Comparison of ENCODE assay signal across 8 cellular contexts in genomic region chr6:31619805-31620585, GRCh38. TPM values are rescaled to one million over a fixed set of nuclear protein-coding genes. Genes with fewer than 3 reads are reported as not detected.
A peak's percentile ranks its signal among the peaks of the same experiment; 100 is the strongest.
DNase-seq lines count a peak whose midpoint lies in the region; ATAC-seq, FAIRE-seq and TF ChIP-seq lines count a peak whose summit lies in the region.

No MANE protein-coding gene starts in this region.

- H4K20me1 ChIP-seq in HepG2 (ENCODE audit: insufficient read depth, low read length), result peaks cover 8% of the 10 kb centered on the region; the same call in 1 of the 2 replicates

- H3K4me3 ChIP-seq in CD4-positive, CD25-positive, alpha-beta regulatory T cell (ENCODE audit: low read depth, low read length), result peak overlapping the region; percentile 84
- H3K4me3 ChIP-seq in HepG2 (replicated peaks in 1 of 3; ENCODE audit: insufficient read depth in 1 of 3, low read depth in 2 of 3, low read length in 3 of 3), result peak overlapping the region; percentile 63 to 92 (median 75)

- no peak; a peak in 1 of 4 replicates for TF ChIP-seq EP300 in HepG2 (IDR thresholded peaks at IDR 0.05; ENCODE audit: low read depth in 2 of 2, low read length in 2 of 2)
- TF ChIP-seq EP300 in HepG2 (CRISPR knock-in tag; IDR thresholded peaks at IDR 0.05; ENCODE audit: borderline replicate concordance), result peak; percentile 57; the same call in 1 of the 2 replicates

- no peak overlapping the region for H2AFZ ChIP-seq in HepG2 (ENCODE audit: low read length)

- no peaks in the 10 kb centered on the region for H3K9me3 ChIP-seq in CD4-positive, CD25-positive, alpha-beta regulatory T cell (ENCODE audit: control insufficient read depth in 2 of 2, low read length in 2 of 2)
- H3K9me3 ChIP-seq in HepG2 (ENCODE audit: low read length), result no peaks in the 10 kb centered on the region

- peak overlapping the region; percentile 93 for H3K9ac ChIP-seq in HepG2 (ENCODE audit: insufficient read depth, low read depth, low read length)

- peaks cover 11 to 56% (median 26%) of the 10 kb centered on the region in 4 donors for H3K4me1 Mint-ChIP-seq in CD4-positive, CD25-positive, alpha-beta regulatory T cell

- 1% methylated on average over 50 of the region's 50 CpGs for WGBS in HepG2 (ENCODE audit: low lambda C conversion rate)

- peak; percentile 93 to 100 (median 94) for DNase-seq in CD4-positive, CD25-positive, alpha-beta regulatory T cell
- DNase-seq in NCI-H774 (lab: John Stamatoyannopoulos, UW), result peak; percentile 98
- peak; percentile 99 for DNase-seq in activated CD4-positive, alpha-beta T cell treated with anti-CD3 and anti-CD28 coated beads, Interleukin-2, amount 50 U/mL, for 48 hours
- peak; percentile 97 to 100 for DNase-seq in dermis microvascular lymphatic vessel endothelial cell (ENCODE audit: low read depth in 2 of 2)
- peak; percentile 99 for DNase-seq in HepG2 (ENCODE audit: low spot score)
- DNase-seq in stimulated activated CD4-positive, alpha-beta T cell treated with anti-CD3 and anti-CD28 coated beads, Interleukin-2, amount 100 ng/mL, for 48 hours, result peak; percentile 93 to 94

- in situ Hi-C loops in HepG2 (cut with HindIII; ENCODE audit: extremely low pct_ligation_motif_present, low pct_unique_long_range_greater_than_20kb), result no loop called here

- CTCF ChIA-PET in HepG2 (lab: Yijun Ruan, JAX; ENCODE audit: low intra/inter-chr PET ratio, low total read pairs), result no interaction called here

- peaks cover 26% of the 10 kb centered on the region for H3K4me1 ChIP-seq in CD4-positive, CD25-positive, alpha-beta regulatory T cell (ENCODE audit: control insufficient read depth, insufficient read depth, low read length, poor library complexity, severe bottlenecking)
- peaks cover 36% of the 10 kb centered on the region for H3K4me1 ChIP-seq in HepG2 (ENCODE audit: insufficient read depth, low read length)

- H3K4me2 ChIP-seq in HepG2 (ENCODE audit: low read depth, low read length), result peak overlapping the region; percentile 94

- H3K27me3 ChIP-seq in CD4-positive, CD25-positive, alpha-beta regulatory T cell (ENCODE audit: control insufficient read depth, insufficient read depth, low read length), result no peaks in the 10 kb centered on the region
- H3K27me3 ChIP-seq in HepG2 (ENCODE audit: control insufficient read depth in 1 of 2, insufficient read depth in 2 of 2, low read length in 2 of 2), result no peaks in the 10 kb centered on the region; a peak in 1 of 5 replicates

- peak; percentile 80 for FAIRE-seq in HepG2 (lab: Jason Lieb, UNC)

- peaks cover 16% of the 10 kb centered on the region for H3K36me3 Mint-ChIP-seq in CD4-positive, CD25-positive, alpha-beta regulatory T cell

- no peak for TF ChIP-seq CTCF in HepG2 (CRISPR knock-in tag; IDR thresholded peaks at IDR 0.05)

- TSS peak; percentile 99 for BruUV-seq in HepG2 (replicated peaks; lab: Mats Ljungman, UMichigan)

- H3K27me3 Mint-ChIP-seq in CD4-positive, CD25-positive, alpha-beta regulatory T cell, result no peaks in the 10 kb centered on the region

- TF ChIP-seq POLR2A in HepG2 (IDR thresholded peaks at IDR 0.05; ENCODE audit: insufficient read depth in 1 of 2, low read depth in 2 of 2, low read length in 2 of 2), result peak; percentile 81 to 85

- peaks cover 37% of the 10 kb centered on the region for H3K79me2 ChIP-seq in HepG2 (ENCODE audit: insufficient read depth, low read length)

- H3K9me3 Mint-ChIP-seq in CD4-positive, CD25-positive, alpha-beta regulatory T cell, result no peaks in the 10 kb centered on the region

- peak overlapping the region; percentile 85 to 97 (median 96) for H3K4me3 Mint-ChIP-seq in CD4-positive, CD25-positive, alpha-beta regulatory T cell

- intact Hi-C loops in HepG2 (cut with micrococcal nuclease; ENCODE audit: unreplicated experiment), result loop anchor here (1.0 to 5.0 kb wide), 2 partner anchors 32 to 47 kb away; partner anchors contain the start of genes BAG6, CSNK2B and LY6G5B

- POLR2A ChIA-PET in HepG2 (lab: Yijun Ruan, JAX), result interaction anchor here (0.6 to 4.8 kb wide), 13 partner anchors 9 to 339 kb away, joined by 3 to 78 read pairs (median 4); partner anchors contain the start of genes ABHD16A, APOM, BAG6 and CSNK2B

- TF ChIP-seq RAD21 in HepG2 (CRISPR knock-in tag; IDR thresholded peaks at IDR 0.05), result peak; percentile 34; the same call in 1 of the 2 replicates

- H3K27ac Mint-ChIP-seq in CD4-positive, CD25-positive, alpha-beta regulatory T cell, result peak overlapping the region; percentile 96 to 98 (median 96)

- H3K36me3 ChIP-seq in CD4-positive, CD25-positive, alpha-beta regulatory T cell (ENCODE audit: control insufficient read depth, insufficient read depth, low read length), result peaks cover 21% of the 10 kb centered on the region
- peaks cover 16 to 25% of the 10 kb centered on the region in 2 experiments for H3K36me3 ChIP-seq in HepG2 (replicated peaks in 1 of 2; ENCODE audit: control insufficient read depth in 1 of 2, insufficient read depth in 2 of 2, low read length in 2 of 2)

- peak; percentile 80 to 87 for ATAC-seq in CD4-positive, CD25-positive, alpha-beta regulatory T cell (ENCODE audit: low read depth in 2 of 2)
- ATAC-seq in GM19438 (IDR thresholded peaks at IDR 0.05; ENCODE audit: low read depth, unreplicated experiment) (peak; percentile 81), HG03571 (IDR thresholded peaks at IDR 0.05; ENCODE audit: unreplicated experiment) (peak; percentile 72), HepG2 (peak; percentile 90)

- H3K27ac ChIP-seq in CD4-positive, CD25-positive, alpha-beta regulatory T cell (ENCODE audit: insufficient read depth, low read length, poor library complexity, severe bottlenecking), result peak overlapping the region; percentile 98
- peak overlapping the region; percentile 98 for H3K27ac ChIP-seq in HepG2 (ENCODE audit: extremely low read length, insufficient read depth, low read length)

RNA-seq across cellular contexts. Expression of gene PRRC2A, which starts 0.5 kb away (rescaled TPM):
- total RNA-seq in CD4-positive, CD25-positive, alpha-beta regulatory T cell, result 214 TPM
- polyA plus RNA-seq in CD4-positive, CD25-positive, alpha-beta regulatory T cell, result 1 to 10 TPM; 2.8 to 5.0 (median 3.2) TPM
- 19.8 and 35.0 TPM in 2 replicates for total RNA-seq in dermis microvascular lymphatic vessel endothelial cell
- 37.2 and 38.9 TPM in 2 replicates for total RNA-seq in HepG2 (2016; rRNA removed; fragmentation: Illumina TruSeq; extraction: Trizol)
- total RNA-seq in HepG2 (2016; cell fraction: cytosol; rRNA removed; fragmentation: Illumina TruSeq; extraction: Trizol; ENCODE audit: low read depth), result 32.5 and 32.7 TPM in 2 replicates
- total RNA-seq in HepG2 (2016; cell fraction: insoluble cytoplasmic fraction; rRNA removed; fragmentation: Illumina TruSeq; extraction: Trizol), result 32.8 and 40.6 TPM in 2 replicates
- total RNA-seq in HepG2 (2016; cell fraction: membrane; rRNA removed; fragmentation: Illumina TruSeq; extraction: Trizol), result 32.8 and 40.2 TPM in 2 replicates
- total RNA-seq in HepG2 (2016; cell fraction: nucleus; rRNA removed; fragmentation: Illumina TruSeq; extraction: Trizol), result 58.3 and 69.5 TPM in 2 replicates
- polyA plus RNA-seq in HepG2 (2011; rRNA removed), result 47.4 and 60.5 TPM in 2 replicates
- 21.8 and 30.2 TPM in 2 replicates for polyA plus RNA-seq in HepG2 (2011; cell fraction: cytosol; rRNA removed)
- polyA plus RNA-seq in HepG2 (2011; cell fraction: nucleus; rRNA removed), result 235 and 263 TPM in 2 replicates
- polyA plus RNA-seq in HepG2 (2012), result 80.6 and 104 TPM in 2 replicates
- 12.1 and 13.9 TPM in 2 replicates for polyA plus RNA-seq in HepG2 (2016; cell fraction: cytosol; fragmentation: Illumina TruSeq; extraction: Trizol; ENCODE audit: low read depth)
- polyA plus RNA-seq in HepG2 (2016; cell fraction: insoluble cytoplasmic fraction; fragmentation: Illumina TruSeq; extraction: Trizol; ENCODE audit: low read depth), result 59.6 and 89.4 TPM in 2 replicates
- 26.0 and 31.8 TPM in 2 replicates for polyA plus RNA-seq in HepG2 (2016; cell fraction: membrane; fragmentation: Illumina TruSeq; extraction: Trizol; ENCODE audit: low read depth)
- polyA plus RNA-seq in HepG2 (2016; cell fraction: nucleus; fragmentation: Illumina TruSeq; extraction: Trizol; ENCODE audit: insufficient read depth, low read depth), result 182 and 188 TPM in 2 replicates
- polyA minus RNA-seq in HepG2 (2011; rRNA and poly(A)+ RNA removed; ENCODE audit: low replicate concordance), result 50.3 and 66.9 TPM in 2 replicates
- 51.5 and 53.4 TPM in 2 replicates for polyA minus RNA-seq in HepG2 (2011; cell fraction: cytosol; rRNA and poly(A)+ RNA removed)
- 120 and 136 TPM in 2 replicates for polyA minus RNA-seq in HepG2 (2011; cell fraction: nucleus; rRNA and poly(A)+ RNA removed)

RNA-seq across cellular contexts. Expression of gene AIF1, which starts 5.0 kb away (rescaled TPM):
- 9.9 TPM for total RNA-seq in CD4-positive, CD25-positive, alpha-beta regulatory T cell
- polyA plus RNA-seq in CD4-positive, CD25-positive, alpha-beta regulatory T cell, result 10 to 100 TPM in 3 of 4 donors, 1 to 10 TPM in 1; 6.5 to 38.8 (median 19.3) TPM
- total RNA-seq in dermis microvascular lymphatic vessel endothelial cell (0.13 TPM in 2 replicates), HepG2 (2016; rRNA removed; fragmentation: Illumina TruSeq; extraction: Trizol) (not detected in 2 replicates)
- total RNA-seq in HepG2 (2016; cell fraction: cytosol; rRNA removed; fragmentation: Illumina TruSeq; extraction: Trizol; ENCODE audit: low read depth), result 0.62 and 0.91 TPM in 2 replicates
- total RNA-seq in HepG2 (2016; cell fraction: insoluble cytoplasmic fraction; rRNA removed; fragmentation: Illumina TruSeq; extraction: Trizol), result not detected in 2 replicates
- 0.48 TPM in 1 of 2 replicates, not detected in the other for total RNA-seq in HepG2 (2016; cell fraction: membrane; rRNA removed; fragmentation: Illumina TruSeq; extraction: Trizol)
- total RNA-seq in HepG2 (2016; cell fraction: nucleus; rRNA removed; fragmentation: Illumina TruSeq; extraction: Trizol), result not detected in 2 replicates
- polyA plus RNA-seq in HepG2 (2011; rRNA removed), result 1.4 and 1.5 TPM in 2 replicates
- polyA plus RNA-seq in HepG2 (2011; cell fraction: cytosol; rRNA removed), result 0.44 and 1.3 TPM in 2 replicates
- polyA plus RNA-seq in HepG2 (2011; cell fraction: nucleus; rRNA removed), result 0.72 and 1.6 TPM in 2 replicates
- polyA plus RNA-seq in HepG2 (2012), result 1.6 and 7.5 TPM in 2 replicates
- 0.98 and 1.2 TPM in 2 replicates for polyA plus RNA-seq in HepG2 (2016; cell fraction: cytosol; fragmentation: Illumina TruSeq; extraction: Trizol; ENCODE audit: low read depth)
- polyA plus RNA-seq in HepG2 (2016; cell fraction: insoluble cytoplasmic fraction; fragmentation: Illumina TruSeq; extraction: Trizol; ENCODE audit: low read depth), result 0.60 and 0.98 TPM in 2 replicates
- polyA plus RNA-seq in HepG2 (2016; cell fraction: membrane; fragmentation: Illumina TruSeq; extraction: Trizol; ENCODE audit: low read depth), result 0.76 and 1.2 TPM in 2 replicates
- polyA plus RNA-seq in HepG2 (2016; cell fraction: nucleus; fragmentation: Illumina TruSeq; extraction: Trizol; ENCODE audit: insufficient read depth, low read depth), result 1.3 TPM in 1 of 2 replicates, not detected in the other
- not detected in 2 replicates for polyA minus RNA-seq in HepG2 (2011; rRNA and poly(A)+ RNA removed; ENCODE audit: low replicate concordance)
- not detected in 2 replicates for polyA minus RNA-seq in HepG2 (2011; cell fraction: cytosol; rRNA and poly(A)+ RNA removed)
- 0.75 TPM in 1 of 2 replicates, not detected in the other for polyA minus RNA-seq in HepG2 (2011; cell fraction: nucleus; rRNA and poly(A)+ RNA removed)

RNA-seq across cellular contexts. Expression of gene NCR3, which starts 27.2 kb away (rescaled TPM):
- total RNA-seq in CD4-positive, CD25-positive, alpha-beta regulatory T cell, result 8.6 TPM
- polyA plus RNA-seq in CD4-positive, CD25-positive, alpha-beta regulatory T cell, result 10 to 100 TPM; 30.8 to 86.6 (median 39.2) TPM
- not detected in 2 replicates for total RNA-seq in dermis microvascular lymphatic vessel endothelial cell
- not detected in 2 replicates for total RNA-seq in HepG2 (2016; rRNA removed; fragmentation: Illumina TruSeq; extraction: Trizol)
- total RNA-seq in HepG2 (2016; cell fraction: cytosol; rRNA removed; fragmentation: Illumina TruSeq; extraction: Trizol; ENCODE audit: low read depth), result not detected in 2 replicates
- total RNA-seq in HepG2 (2016; cell fraction: insoluble cytoplasmic fraction; rRNA removed; fragmentation: Illumina TruSeq; extraction: Trizol), result not detected in 2 replicates
- total RNA-seq in HepG2 (2016; cell fraction: membrane; rRNA removed; fragmentation: Illumina TruSeq; extraction: Trizol), result not detected in 2 replicates
- total RNA-seq in HepG2 (2016; cell fraction: nucleus; rRNA removed; fragmentation: Illumina TruSeq; extraction: Trizol), result not detected in 2 replicates
- polyA plus RNA-seq in HepG2 (2011; rRNA removed), result not detected in 2 replicates
- not detected in 2 replicates for polyA plus RNA-seq in HepG2 (2011; cell fraction: cytosol; rRNA removed)
- not detected in 2 replicates for polyA plus RNA-seq in HepG2 (2011; cell fraction: nucleus; rRNA removed)
- not detected in 2 replicates for polyA plus RNA-seq in HepG2 (2012)
- not detected in 2 replicates for polyA plus RNA-seq in HepG2 (2016; cell fraction: cytosol; fragmentation: Illumina TruSeq; extraction: Trizol; ENCODE audit: low read depth)
- not detected in 2 replicates for polyA plus RNA-seq in HepG2 (2016; cell fraction: insoluble cytoplasmic fraction; fragmentation: Illumina TruSeq; extraction: Trizol; ENCODE audit: low read depth)
- polyA plus RNA-seq in HepG2 (2016; cell fraction: membrane; fragmentation: Illumina TruSeq; extraction: Trizol; ENCODE audit: low read depth), result not detected in 2 replicates
- not detected in 2 replicates for polyA plus RNA-seq in HepG2 (2016; cell fraction: nucleus; fragmentation: Illumina TruSeq; extraction: Trizol; ENCODE audit: insufficient read depth, low read depth)
- not detected in 2 replicates for polyA minus RNA-seq in HepG2 (2011; rRNA and poly(A)+ RNA removed; ENCODE audit: low replicate concordance)
- polyA minus RNA-seq in HepG2 (2011; cell fraction: cytosol; rRNA and poly(A)+ RNA removed), result not detected in 2 replicates
- polyA minus RNA-seq in HepG2 (2011; cell fraction: nucleus; rRNA and poly(A)+ RNA removed), result not detected in 2 replicates

RNA-seq across cellular contexts. Expression of gene BAG6, which starts 32.5 kb away (rescaled TPM):
- 213 TPM for total RNA-seq in CD4-positive, CD25-positive, alpha-beta regulatory T cell
- polyA plus RNA-seq in CD4-positive, CD25-positive, alpha-beta regulatory T cell, result 10 to 100 TPM; 13.5 to 19.7 (median 18.0) TPM
- total RNA-seq in dermis microvascular lymphatic vessel endothelial cell (86.7 and 158 TPM in 2 replicates), HepG2 (2016; rRNA removed; fragmentation: Illumina TruSeq; extraction: Trizol) (169 and 190 TPM in 2 replicates)
- total RNA-seq in HepG2 (2016; cell fraction: cytosol; rRNA removed; fragmentation: Illumina TruSeq; extraction: Trizol; ENCODE audit: low read depth), result 84.0 and 88.6 TPM in 2 replicates
- total RNA-seq in HepG2 (2016; cell fraction: insoluble cytoplasmic fraction; rRNA removed; fragmentation: Illumina TruSeq; extraction: Trizol), result 156 and 178 TPM in 2 replicates
- 178 and 181 TPM in 2 replicates for total RNA-seq in HepG2 (2016; cell fraction: membrane; rRNA removed; fragmentation: Illumina TruSeq; extraction: Trizol)
- 152 and 174 TPM in 2 replicates for total RNA-seq in HepG2 (2016; cell fraction: nucleus; rRNA removed; fragmentation: Illumina TruSeq; extraction: Trizol)
- 157 and 184 TPM in 2 replicates for polyA plus RNA-seq in HepG2 (2011; rRNA removed)
- polyA plus RNA-seq in HepG2 (2011; cell fraction: cytosol; rRNA removed), result 112 and 150 TPM in 2 replicates
- polyA plus RNA-seq in HepG2 (2011; cell fraction: nucleus; rRNA removed), result 529 and 638 TPM in 2 replicates
- 358 and 398 TPM in 2 replicates for polyA plus RNA-seq in HepG2 (2012)
- polyA plus RNA-seq in HepG2 (2016; cell fraction: cytosol; fragmentation: Illumina TruSeq; extraction: Trizol; ENCODE audit: low read depth), result 78.8 and 95.7 TPM in 2 replicates
- polyA plus RNA-seq in HepG2 (2016; cell fraction: insoluble cytoplasmic fraction; fragmentation: Illumina TruSeq; extraction: Trizol; ENCODE audit: low read depth), result 186 and 257 TPM in 2 replicates
- polyA plus RNA-seq in HepG2 (2016; cell fraction: membrane; fragmentation: Illumina TruSeq; extraction: Trizol; ENCODE audit: low read depth), result 151 and 180 TPM in 2 replicates
- polyA plus RNA-seq in HepG2 (2016; cell fraction: nucleus; fragmentation: Illumina TruSeq; extraction: Trizol; ENCODE audit: insufficient read depth, low read depth), result 346 and 353 TPM in 2 replicates
- polyA minus RNA-seq in HepG2 (2011; rRNA and poly(A)+ RNA removed; ENCODE audit: low replicate concordance), result 102 and 309 TPM in 2 replicates
- polyA minus RNA-seq in HepG2 (2011; cell fraction: cytosol; rRNA and poly(A)+ RNA removed), result 190 and 207 TPM in 2 replicates
- polyA minus RNA-seq in HepG2 (2011; cell fraction: nucleus; rRNA and poly(A)+ RNA removed), result 142 and 160 TPM in 2 replicates

RNA-seq across cellular contexts. Expression of gene LST1, which starts 33.9 kb away (rescaled TPM):
- total RNA-seq in CD4-positive, CD25-positive, alpha-beta regulatory T cell, result 12.9 TPM
- 10 to 100 TPM in 1 of 4 donors, 1 to 10 TPM in 3; 8.0 to 10.9 (median 8.7) TPM for polyA plus RNA-seq in CD4-positive, CD25-positive, alpha-beta regulatory T cell
- total RNA-seq in dermis microvascular lymphatic vessel endothelial cell (0.51 TPM in 1 of 2 replicates, not detected in the other), HepG2 (2016; rRNA removed; fragmentation: Illumina TruSeq; extraction: Trizol) (not detected in 2 replicates)
- not detected in 2 replicates for total RNA-seq in HepG2 (2016; cell fraction: cytosol; rRNA removed; fragmentation: Illumina TruSeq; extraction: Trizol; ENCODE audit: low read depth)
- not detected in 2 replicates for total RNA-seq in HepG2 (2016; cell fraction: insoluble cytoplasmic fraction; rRNA removed; fragmentation: Illumina TruSeq; extraction: Trizol)
- not detected in 2 replicates for total RNA-seq in HepG2 (2016; cell fraction: membrane; rRNA removed; fragmentation: Illumina TruSeq; extraction: Trizol)
- total RNA-seq in HepG2 (2016; cell fraction: nucleus; rRNA removed; fragmentation: Illumina TruSeq; extraction: Trizol), result not detected in 2 replicates
- not detected in 2 replicates for polyA plus RNA-seq in HepG2 (2011; rRNA removed)
- not detected in 2 replicates for polyA plus RNA-seq in HepG2 (2011; cell fraction: cytosol; rRNA removed)
- polyA plus RNA-seq in HepG2 (2011; cell fraction: nucleus; rRNA removed), result not detected in 2 replicates
- polyA plus RNA-seq in HepG2 (2012), result not detected in 2 replicates
- not detected in 2 replicates for polyA plus RNA-seq in HepG2 (2016; cell fraction: cytosol; fragmentation: Illumina TruSeq; extraction: Trizol; ENCODE audit: low read depth)
- polyA plus RNA-seq in HepG2 (2016; cell fraction: insoluble cytoplasmic fraction; fragmentation: Illumina TruSeq; extraction: Trizol; ENCODE audit: low read depth), result not detected in 2 replicates
- polyA plus RNA-seq in HepG2 (2016; cell fraction: membrane; fragmentation: Illumina TruSeq; extraction: Trizol; ENCODE audit: low read depth), result not detected in 2 replicates
- not detected in 2 replicates for polyA plus RNA-seq in HepG2 (2016; cell fraction: nucleus; fragmentation: Illumina TruSeq; extraction: Trizol; ENCODE audit: insufficient read depth, low read depth)
- not detected in 2 replicates for polyA minus RNA-seq in HepG2 (2011; rRNA and poly(A)+ RNA removed; ENCODE audit: low replicate concordance)
- polyA minus RNA-seq in HepG2 (2011; cell fraction: cytosol; rRNA and poly(A)+ RNA removed), result not detected in 2 replicates
- polyA minus RNA-seq in HepG2 (2011; cell fraction: nucleus; rRNA and poly(A)+ RNA removed), result not detected in 2 replicates

Comparison
In these comparisons a context has a peak if more than half of its experiments do, and no peak if none do; other contexts are left out.
1. Peak in every context shown above with its lines: DNase-seq, ATAC-seq, H3K4me3 ChIP-seq and H3K27ac ChIP-seq.